ENCODE assay signal across 8 cellular contexts in genomic region chr19:3366761-3367571, GRCh38. TPM values are rescaled to one million over a fixed set of nuclear protein-coding genes. Genes with fewer than 3 reads are reported as not detected.
DNase-seq lines count a peak whose midpoint lies in the region; ATAC-seq and TF ChIP-seq lines count a peak whose summit lies in the region.

No MANE protein-coding gene starts in this region.

- no peak for TF ChIP-seq EP300 in gastroesophageal sphincter (IDR thresholded peaks at IDR 0.05)

- peak overlapping the region; percentile 56 for H3K4me3 Mint-ChIP-seq in CD8-positive, alpha-beta T cell
- H3K4me3 Mint-ChIP-seq in osteocyte (ENCODE audit: unreplicated experiment) = peak overlapping the region; percentile 80

- WGBS in gastroesophageal sphincter (ENCODE audit: low coverage in 1 of 2), 2 donors = 0% methylated on average over 7 of the region's 61 CpGs; no CpG with 5 or more reads in 1 of the 2 donors

- no peaks in the 10 kb centered on the region for H3K36me3 Mint-ChIP-seq in CD8-positive, alpha-beta T cell
- no peaks in the 10 kb centered on the region for H3K36me3 Mint-ChIP-seq in osteocyte (ENCODE audit: unreplicated experiment)

- no peaks in the 10 kb centered on the region for H3K27me3 ChIP-seq in CD8-positive, alpha-beta T cell (ENCODE audit: insufficient read depth, low read length)
- H3K27me3 ChIP-seq in gastroesophageal sphincter = no peaks in the 10 kb centered on the region

- CTCF ChIA-PET in CD8-positive, alpha-beta T cell (lab: Charles Lee) = no interaction called here

- intact Hi-C loops in CD8-positive, alpha-beta T cell (cut with DNase I, micrococcal nuclease) = no loop called here

- ATAC-seq in CD8-positive, alpha-beta T cell = peak; percentile 12
- no peak for ATAC-seq in gastroesophageal sphincter
- ATAC-seq in HG02938 (IDR thresholded peaks at IDR 0.05; ENCODE audit: unreplicated experiment) = no peak

- TF ChIP-seq POLR2A in gastroesophageal sphincter (IDR thresholded peaks at IDR 0.05) = peak; percentile 30 to 54

- H3K4me1 ChIP-seq in CD8-positive, alpha-beta T cell (ENCODE audit: insufficient read depth, low read length) = peaks cover 32% of the 10 kb centered on the region
- H3K4me1 ChIP-seq in gastroesophageal sphincter = peaks cover 0 to 78% (median 22%) of the 10 kb centered on the region in 3 donors

- peaks cover 62% of the 10 kb centered on the region for H3K4me1 Mint-ChIP-seq in CD8-positive, alpha-beta T cell (ENCODE audit: low read depth)
- peaks cover 41% of the 10 kb centered on the region for H3K4me1 Mint-ChIP-seq in osteocyte (ENCODE audit: unreplicated experiment)

- no peaks in the 10 kb centered on the region for H3K36me3 ChIP-seq in CD8-positive, alpha-beta T cell (ENCODE audit: insufficient read depth, low read length)
- H3K36me3 ChIP-seq in gastroesophageal sphincter = no peaks in the 10 kb centered on the region

- POLR2A ChIA-PET in CD8-positive, alpha-beta T cell (lab: Charles Lee) = interaction anchor here (1.0 kb wide), 1 partner anchor 28 kb away, joined by 3 read pairs; no protein-coding TSS in a partner anchor

- no peak for DNase-seq in CD8-positive, alpha-beta T cell
- peak; percentile 52 for DNase-seq in HK-2 (ENCODE audit: unreplicated experiment)
- DNase-seq in activated CD4-positive, alpha-beta T cell treated with anti-CD3 and anti-CD28 coated beads, Interleukin-2, amount 50 U/mL, for 48 hours = peak; percentile 31 to 42
- no peak for DNase-seq in osteocyte (ENCODE audit: extremely low spot score, unreplicated experiment)
- no peak for DNase-seq in Ammon's horn (ENCODE audit: low spot score)
- no peak for DNase-seq in kidney tubule cell (ENCODE audit: low spot score)

- peak overlapping the region; percentile 41 for H3K4me3 ChIP-seq in CD8-positive, alpha-beta T cell (ENCODE audit: low read depth, low read length)
- H3K4me3 ChIP-seq in gastroesophageal sphincter = peak overlapping the region; percentile 85 to 94

- TF ChIP-seq CTCF in CD8-positive, alpha-beta T cell (IDR thresholded peaks at IDR 0.05) = no peak
- TF ChIP-seq CTCF in gastroesophageal sphincter (IDR thresholded peaks at IDR 0.05) (no peak), osteocyte (IDR thresholded peaks at IDR 0.05) (no peak)

- no peak overlapping the region for H3K27ac Mint-ChIP-seq in CD8-positive, alpha-beta T cell
- H3K27ac Mint-ChIP-seq in osteocyte (ENCODE audit: unreplicated experiment) = peak overlapping the region; percentile 31

- H3K9me3 ChIP-seq in CD8-positive, alpha-beta T cell (ENCODE audit: low read length) = no peaks in the 10 kb centered on the region
- H3K9me3 ChIP-seq in gastroesophageal sphincter = no peaks in the 10 kb centered on the region

- no peaks in the 10 kb centered on the region for H3K9me3 Mint-ChIP-seq in CD8-positive, alpha-beta T cell
- no peaks in the 10 kb centered on the region for H3K9me3 Mint-ChIP-seq in osteocyte (ENCODE audit: unreplicated experiment)

- H3K27ac ChIP-seq in CD8-positive, alpha-beta T cell (ENCODE audit: low read depth, low read length) = no peak overlapping the region
- peak overlapping the region; percentile 98 to 100 (median 100) for H3K27ac ChIP-seq in gastroesophageal sphincter

- no peaks in the 10 kb centered on the region for H3K27me3 Mint-ChIP-seq in CD8-positive, alpha-beta T cell (ENCODE audit: low read depth)
- no peaks in the 10 kb centered on the region for H3K27me3 Mint-ChIP-seq in osteocyte (ENCODE audit: unreplicated experiment)

RNA-seq across cellular contexts. Expression of gene NFIC, which starts 0.6 kb away (rescaled TPM):
- 10 to 100 TPM; 16.5 to 17.5 TPM for total RNA-seq in CD8-positive, alpha-beta T cell
- total RNA-seq in gastroesophageal sphincter = 100 to 1,000 TPM; 125 to 285 (median 155) TPM
- 61.4 and 63.8 TPM in 2 replicates for total RNA-seq in osteocyte

Comparison
In these comparisons a context has a peak if more than half of its experiments do, and no peak if none do; other contexts are left out.
1. DNase-seq: peak in HK-2 (single experiment) and activated CD4-positive, alpha-beta T cell treated with anti-CD3 and anti-CD28 coated beads, Interleukin-2, amount 50 U/mL, for 48 hours (2 of 2); none in CD8-positive, alpha-beta T cell (0 of 7), osteocyte (single experiment), Ammon's horn (single experiment) and kidney tubule cell (single experiment).